ENCODE assay signal across 1 cellular context in genomic region chr14:51333299-51333698, GRCh38.
TF ChIP-seq lines count a peak whose summit lies in the region.

No MANE protein-coding gene starts in this region.

TF ChIP-seq in IMR-90, 13 proteins besides CTCF, POLR2A, EP300 and RAD21 (continued from another document):
- TF ChIP-seq ELK1 (IDR thresholded peaks at IDR 0.05; ENCODE audit: borderline replicate concordance, low read depth, low read length) (no peak), RFX5 (IDR thresholded peaks at IDR 0.05; ENCODE audit: low read depth, low read length) (no peak), FOS (IDR thresholded peaks at IDR 0.05; ENCODE audit: low read depth, low read length) (no peak)
